26 cellular contexts compared by ENCODE assay signal in the genomic region with DNA sequence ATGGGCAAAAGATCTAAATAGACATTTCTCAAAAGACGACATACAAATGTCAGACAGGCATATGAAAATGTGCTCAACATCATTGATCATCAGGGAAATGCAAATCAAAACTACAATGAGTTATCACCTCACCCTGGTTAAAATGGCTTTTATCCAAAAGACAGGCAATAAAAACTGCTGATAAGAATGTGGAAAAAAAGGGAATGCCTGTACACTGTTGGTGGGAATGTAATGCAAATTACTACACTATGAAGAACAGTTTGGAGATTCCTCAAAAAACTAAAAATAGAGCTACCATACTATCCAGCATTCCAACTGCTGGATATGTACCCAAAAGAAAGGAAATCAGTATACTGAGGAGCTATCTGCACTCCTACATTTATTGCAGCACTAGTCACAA. TPM values are rescaled to one million over a fixed set of nuclear protein-coding genes. Genes with fewer than 3 reads are reported as not detected.
DNase-seq lines count a peak whose midpoint lies in the region; ATAC-seq, FAIRE-seq and TF ChIP-seq lines count a peak whose summit lies in the region.
"Had no signal": no experiment of that assay in that cellular context is flagged by ENCODE, and none has a peak within 500 bp of the region (broad histone marks: within the 10 kb centered on the region; RNA-seq: fewer than 3 reads in every experiment).

No MANE protein-coding gene starts in this region.

- H3K27me3 Mint-ChIP-seq in MCF 10A (ENCODE audit: insufficient read depth, unreplicated experiment) (no peaks in the 10 kb centered on the region), chondrocyte (ENCODE audit: low read depth) (no peaks in the 10 kb centered on the region)

- no peak overlapping the region for H3K4me3 Mint-ChIP-seq in MCF 10A (ENCODE audit: unreplicated experiment)
- no peak overlapping the region for H3K4me3 Mint-ChIP-seq in chondrocyte (ENCODE audit: unreplicated experiment)
- H3K4me3 Mint-ChIP-seq: CD14-positive monocyte; CD4-positive, alpha-beta T cell; CD8-positive, alpha-beta memory T cell; H9 had no signal

- dilution Hi-C loops in keratinocyte (cut with MboI; ENCODE audit: extremely low pct_ligation_motif_present, low sequenced_read_pairs) = no loop called here

- no peak overlapping the region for H3K4me3 ChIP-seq in breast epithelium
- H3K4me3 ChIP-seq in keratinocyte (ENCODE audit: control insufficient read depth in 2 of 3, extremely low read depth in 1 of 3, insufficient read depth in 2 of 3, low read depth in 1 of 3, low read length in 3 of 3) = no peak overlapping the region
- no peak overlapping the region for H3K4me3 ChIP-seq in gastroesophageal sphincter
- H3K4me3 ChIP-seq: BLaER1 treated with 17β-estradiol and CSF1 and Interleukin-3, amounts not matched to agents 10 nM and 100 nM; GM23248 had no signal

- H3K4me2 ChIP-seq in keratinocyte (ENCODE audit: control insufficient read depth, extremely low read depth, insufficient read depth, low read depth, low read length) = no peak overlapping the region
- H3K4me2 ChIP-seq: BLaER1 treated with 17β-estradiol and CSF1 and Interleukin-3, amounts not matched to agents 10 nM and 100 nM had no signal

- H3K36me3 ChIP-seq in breast epithelium (no peaks in the 10 kb centered on the region), keratinocyte (ENCODE audit: control insufficient read depth in 2 of 2, extremely low read depth in 1 of 2, insufficient read depth in 2 of 2, low read length in 2 of 2) (peaks cover 7 to 9% of the 10 kb centered on the region in 2 experiments), gastroesophageal sphincter (no peaks in the 10 kb centered on the region)
- H3K36me3 ChIP-seq: BE2C had no signal

- TF ChIP-seq CTCF in MCF 10A (IDR thresholded peaks at IDR 0.05; ENCODE audit: unreplicated experiment) (no peak), breast epithelium (IDR thresholded peaks at IDR 0.05) (no peak), chondrocyte (IDR thresholded peaks at IDR 0.05) (no peak), keratinocyte (optimal IDR thresholded peaks at IDR 0.05 in 1 of 3, IDR thresholded peaks at IDR 0.05 in 1 of 3, conservative IDR thresholded peaks at IDR 0.05 in 1 of 3; ENCODE audit: extremely low read depth in 1 of 3, insufficient read depth in 2 of 3, low read length in 3 of 3) (no peak), gastroesophageal sphincter (IDR thresholded peaks at IDR 0.05) (no peak)

- H3K27ac Mint-ChIP-seq in MCF 10A (ENCODE audit: low read depth, unreplicated experiment) (peak overlapping the region; percentile 19), chondrocyte (ENCODE audit: unreplicated experiment) (peak overlapping the region; percentile 22)
- H3K27ac Mint-ChIP-seq: CD14-positive monocyte; CD4-positive, alpha-beta T cell; CD8-positive, alpha-beta memory T cell; H9 had no signal

- H2AFZ ChIP-seq in keratinocyte (ENCODE audit: control insufficient read depth, low read length) = no peak overlapping the region
- H2AFZ ChIP-seq: GM23248 had no signal

- intact Hi-C loops in MCF 10A (cut with micrococcal nuclease) (no loop called here), breast epithelium (cut with DNase I; ENCODE audit: low total_unique reads) (no loop called here), sciatic nerve (cut with DNase I) (no loop called here)

- DNase-seq in MCF 10A (ENCODE audit: unreplicated experiment) = no peak
- no peak for DNase-seq in breast epithelium (ENCODE audit: low spot score in 2 of 2)
- DNase-seq in chondrocyte (ENCODE audit: low spot score) = no peak
- no peak for DNase-seq in keratinocyte (ENCODE audit: low read depth, low spot score)
- DNase-seq in sciatic nerve (ENCODE audit: low spot score) = no peak
- no peak for DNase-seq in COLO668 (lab: John Stamatoyannopoulos, UW; ENCODE audit: unreplicated experiment)
- DNase-seq: ACHN; AML-193; BE2C; Calu3; CD4-positive, alpha-beta T cell; CD8-positive, alpha-beta memory T cell; COR-L47; DMS53; DMS79 treated with DMSO at 0.1 percent for 48 hours; GM23248; H9 had no signal

- TF ChIP-seq POLR2A in breast epithelium (IDR thresholded peaks at IDR 0.05) = no peak
- TF ChIP-seq POLR2A in gastroesophageal sphincter (IDR thresholded peaks at IDR 0.05) = no peak

- no TSS peak for BruUV-seq in MCF 10A (replicated peaks; lab: Mats Ljungman, UMichigan)

- peaks cover 49% of the 10 kb centered on the region for H3K79me2 ChIP-seq in keratinocyte (ENCODE audit: control insufficient read depth, insufficient read depth, low read length)

- H3K9me3 ChIP-seq in breast epithelium = peaks cover 0 to 5% of the 10 kb centered on the region in 2 donors
- H3K9me3 ChIP-seq in keratinocyte (ENCODE audit: control insufficient read depth, low read depth, low read length) = peaks cover 4% of the 10 kb centered on the region
- peaks cover 0 to 6% (median 0%) of the 10 kb centered on the region in 3 donors for H3K9me3 ChIP-seq in gastroesophageal sphincter
- H3K9me3 ChIP-seq: BE2C had no signal

- H3K9me1 ChIP-seq in keratinocyte (ENCODE audit: control insufficient read depth, extremely low read depth, insufficient read depth, low read length) = no peaks in the 10 kb centered on the region

- POLR2A ChIA-PET in MCF 10A (lab: Yijun Ruan, JAX) = no interaction called here

- H3K4me1 Mint-ChIP-seq in MCF 10A (ENCODE audit: insufficient read depth, unreplicated experiment) (peaks cover 36% of the 10 kb centered on the region), chondrocyte (ENCODE audit: low read depth) (peaks cover 74% of the 10 kb centered on the region)
- H3K4me1 Mint-ChIP-seq: CD14-positive monocyte; CD8-positive, alpha-beta memory T cell had no signal

- ATAC-seq in sciatic nerve = no peak
- ATAC-seq in gastroesophageal sphincter = no peak
- ATAC-seq: HCT116 had no signal

- H3K9me3 Mint-ChIP-seq in MCF 10A (ENCODE audit: unreplicated experiment) (no peaks in the 10 kb centered on the region), chondrocyte (ENCODE audit: low read depth) (peaks cover 31% of the 10 kb centered on the region)

- no peak overlapping the region for H3K27ac ChIP-seq in breast epithelium
- H3K27ac ChIP-seq in keratinocyte (ENCODE audit: control insufficient read depth, insufficient read depth, low read length) = no peak overlapping the region
- no peak overlapping the region for H3K27ac ChIP-seq in gastroesophageal sphincter
- H3K27ac ChIP-seq: 22Rv1; BLaER1 treated with 17β-estradiol and CSF1 and Interleukin-3, amounts not matched to agents 10 nM and 100 nM; GM23248 had no signal

- WGBS in gastroesophageal sphincter (ENCODE audit: low coverage in 1 of 2), 2 donors = 25 to 78% methylated on average over 1 of the region's 1 CpG

- H3K4me1 ChIP-seq in breast epithelium (no peaks in the 10 kb centered on the region), keratinocyte (ENCODE audit: control insufficient read depth, extremely low read depth, insufficient read depth, low read length) (peaks cover 27% of the 10 kb centered on the region), gastroesophageal sphincter (no peaks in the 10 kb centered on the region)
- H3K4me1 ChIP-seq: BE2C; BLaER1 treated with 17β-estradiol and CSF1 and Interleukin-3, amounts not matched to agents 10 nM and 100 nM had no signal

- CTCF ChIA-PET in MCF 10A (lab: Yijun Ruan, JAX) = interaction anchor here (0.7 kb wide), 1 partner anchor 92 kb away, joined by 3 read pairs; no protein-coding TSS in a partner anchor

- no peaks in the 10 kb centered on the region for H4K20me1 ChIP-seq in keratinocyte (ENCODE audit: control insufficient read depth, extremely low read depth, insufficient read depth, low read length)
- H4K20me1 ChIP-seq: BLaER1 treated with 17β-estradiol and CSF1 and Interleukin-3, amounts not matched to agents 10 nM and 100 nM had no signal

- peak; percentile 39 for FAIRE-seq in keratinocyte (lab: Jason Lieb, UNC)
- FAIRE-seq: A204.1, G401.6, GM12892, H1 had no signal

- H3K27me3 ChIP-seq in breast epithelium (no peaks in the 10 kb centered on the region), keratinocyte (ENCODE audit: control insufficient read depth, extremely low read depth, insufficient read depth, low read length) (no peaks in the 10 kb centered on the region), gastroesophageal sphincter (no peaks in the 10 kb centered on the region)
- H3K27me3 ChIP-seq: BE2C; BLaER1 treated with 17β-estradiol and CSF1 and Interleukin-3, amounts not matched to agents 10 nM and 100 nM had no signal

- H3K9ac ChIP-seq in keratinocyte (ENCODE audit: control insufficient read depth, extremely low read depth, insufficient read depth, low read length) = no peak overlapping the region
- H3K9ac ChIP-seq: BLaER1 treated with 17β-estradiol and CSF1 and Interleukin-3, amounts not matched to agents 10 nM and 100 nM; GM23248 had no signal

- TF ChIP-seq EP300 in gastroesophageal sphincter (IDR thresholded peaks at IDR 0.05) = no peak

- H3K36me3 Mint-ChIP-seq in MCF 10A (ENCODE audit: insufficient read depth, unreplicated experiment) = peaks cover 9% of the 10 kb centered on the region
- peaks cover 12% of the 10 kb centered on the region for H3K36me3 Mint-ChIP-seq in chondrocyte (ENCODE audit: low read depth)
- H3K36me3 Mint-ChIP-seq: CD14-positive monocyte; CD8-positive, alpha-beta memory T cell had no signal

RNA-seq across cellular contexts. Expression of gene GSDME, which starts 18.0 kb away (rescaled TPM):
- total RNA-seq in MCF 10A (2022) (41.6 and 46.1 TPM in 2 replicates), breast epithelium (10 to 100 TPM; 12.3 to 33.5 (median 15.1) TPM), chondrocyte (19.8 to 23.9 TPM (median 23.6 TPM) in 3 replicates), sciatic nerve (8.8 TPM), gastroesophageal sphincter (1 to 10 TPM; 6.4 to 9.8 (median 8.4) TPM)
- polyA plus RNA-seq in keratinocyte = 81.7 to 105 TPM (median 95.6 TPM) in 3 replicates
- polyA plus RNA-seq in keratinocyte (2011; ENCODE audit: low read depth) = 83.9 TPM
- 71.7 and 85.2 TPM in 2 replicates for polyA plus RNA-seq in keratinocyte (2011; cell fraction: cytosol; rRNA removed)
- 134 and 143 TPM in 2 replicates for polyA plus RNA-seq in keratinocyte (2011; cell fraction: nucleus; rRNA removed)
- polyA plus RNA-seq in keratinocyte (2012; ENCODE audit: low replicate concordance) = 59.5 and 86.4 TPM in 2 replicates
- 71.0 to 119 TPM (median 96.2 TPM) in 3 replicates for polyA minus RNA-seq in keratinocyte
- 60.0 TPM for polyA minus RNA-seq in keratinocyte (2011; cell fraction: cytosol; rRNA and poly(A)+ RNA removed)
- polyA minus RNA-seq in keratinocyte (2011; cell fraction: nucleus; rRNA and poly(A)+ RNA removed) = 50.8 and 85.9 TPM in 2 replicates
